Comparison of ENCODE assay signal across 15 cellular contexts in the genomic region with DNA sequence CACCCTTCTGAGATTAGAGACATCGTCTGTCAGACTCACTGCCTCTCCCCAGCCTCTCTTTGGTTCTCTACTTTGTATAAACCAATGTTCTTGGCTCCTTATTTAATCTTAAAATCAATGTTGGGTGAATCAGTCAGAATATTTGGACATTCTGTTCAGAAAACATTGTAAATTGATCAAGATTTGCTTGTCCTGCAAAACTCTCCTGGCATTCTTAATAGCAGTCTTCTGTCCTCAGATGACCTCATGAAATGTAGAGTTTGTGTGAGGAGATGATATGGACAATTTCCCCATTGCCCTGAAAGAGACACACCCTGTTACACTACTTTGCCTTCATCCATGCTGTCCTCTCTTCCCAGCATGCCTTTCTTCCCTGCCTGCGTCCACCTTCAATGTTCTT. TPM values are rescaled to one million over a fixed set of nuclear protein-coding genes. Genes with fewer than 3 reads are reported as not detected.
DNase-seq lines count a peak whose midpoint lies in the region; ATAC-seq and TF ChIP-seq lines count a peak whose summit lies in the region.
"Had no signal": no experiment of that assay in that cellular context is flagged by ENCODE, and none has a peak within 500 bp of the region (broad histone marks: within the 10 kb centered on the region; RNA-seq: fewer than 3 reads in every experiment).

No MANE protein-coding gene starts in this region.

- peak overlapping the region; percentile 82 to 95 (median 90) for H3K27ac Mint-ChIP-seq in CD14-positive monocyte
- H3K27ac Mint-ChIP-seq in stimulated activated effector memory CD8-positive, alpha-beta T cell treated with anti-CD3 and anti-CD28 coated beads, Interleukin-12 subunit alpha, Interleukin-12 subunit beta, amount 100 ng/mL, for 72 hours = peak overlapping the region; percentile 1
- H3K27ac Mint-ChIP-seq: activated CD4-positive, alpha-beta T cell treated with anti-CD3 and anti-CD28 coated beads, Interleukin-2, amount 10 ng/mL, durations not matched to agents 7 days and 5 days; activated naive CD4-positive, alpha-beta T cell treated with anti-CD3 and anti-CD28 coated beads, Interleukin-2, amount 50 U/mL, for 24 hours had no signal

- no peaks in the 10 kb centered on the region for H3K27me3 ChIP-seq in SU-DHL-6 (ENCODE audit: low read length)
- H3K27me3 ChIP-seq in tibial artery = no peaks in the 10 kb centered on the region
- H3K27me3 ChIP-seq: BE2C had no signal

- H3K4me3 ChIP-seq in SU-DHL-6 (ENCODE audit: insufficient read depth, low read length, poor library complexity, severe bottlenecking) (no peak overlapping the region), tibial artery (no peak overlapping the region)

- peaks cover 23% of the 10 kb centered on the region for H3F3A ChIP-seq in SU-DHL-6 (ENCODE audit: insufficient read depth)

- H4K20me1 ChIP-seq in SU-DHL-6 (ENCODE audit: low read depth, low read length) = no peaks in the 10 kb centered on the region

- H3K79me2 ChIP-seq in SU-DHL-6 (ENCODE audit: insufficient read depth, low read length) = no peaks in the 10 kb centered on the region

- no peak overlapping the region for H3K9ac ChIP-seq in SU-DHL-6 (ENCODE audit: low read length)

- DNase-seq in CD14-positive monocyte (ENCODE audit: low spot score) (no peak), left colon (no peak), tibial artery (no peak), SHP77 treated with DMSO at 0.1 percent for 48 hours (lab: John Stamatoyannopoulos, UW) (no peak), CD1c-positive myeloid dendritic cell (ENCODE audit: extremely low spot score) (no peak)
- DNase-seq in stimulated activated effector memory CD8-positive, alpha-beta T cell treated with anti-CD3 and anti-CD28 coated beads, Interleukin-12 subunit alpha, Interleukin-12 subunit beta, amount 100 ng/mL, for 72 hours (ENCODE audit: low spot score in 2 of 2) = no peak
- DNase-seq: activated CD4-positive, alpha-beta T cell treated with anti-CD3 and anti-CD28 coated beads, Interleukin-2, amount 10 ng/mL, durations not matched to agents 7 days and 5 days; BE2C; DMS53; NCI-H1417; NK-92 treated with Interleukin-12 subunit alpha and Interleukin-12 subunit beta, amount 100 ng/mL, for 24 hours; stimulated activated CD4-positive, alpha-beta T cell treated with anti-CD3 and anti-CD28 coated beads, Interleukin-12 subunit alpha, Interleukin-12 subunit beta, amount 100 ng/mL, for 4 hours had no signal

- peak overlapping the region in 1 of 2 donors; percentile 26 for H3K4me3 Mint-ChIP-seq in CD14-positive monocyte
- no peak overlapping the region for H3K4me3 Mint-ChIP-seq in stimulated activated effector memory CD8-positive, alpha-beta T cell treated with anti-CD3 and anti-CD28 coated beads, Interleukin-12 subunit alpha, Interleukin-12 subunit beta, amount 100 ng/mL, for 72 hours
- H3K4me3 Mint-ChIP-seq: activated CD4-positive, alpha-beta T cell treated with anti-CD3 and anti-CD28 coated beads, Interleukin-2, amount 10 ng/mL, durations not matched to agents 7 days and 5 days; activated naive CD4-positive, alpha-beta T cell treated with anti-CD3 and anti-CD28 coated beads, Interleukin-2, amount 50 U/mL, for 24 hours had no signal

- peak overlapping the region; percentile 64 for H3K4me2 ChIP-seq in SU-DHL-6 (ENCODE audit: low read depth, low read length, poor library complexity, severe bottlenecking)

- H3K9me3 ChIP-seq in SU-DHL-6 (ENCODE audit: insufficient read depth, low read length) (no peaks in the 10 kb centered on the region), tibial artery (no peaks in the 10 kb centered on the region)
- H3K9me3 ChIP-seq: BE2C had no signal

- ATAC-seq in left colon (peak; percentile 29), GM19351 (IDR thresholded peaks at IDR 0.05; ENCODE audit: unreplicated experiment) (no peak)
- ATAC-seq in stimulated activated effector memory CD8-positive, alpha-beta T cell treated with anti-CD3 and anti-CD28 coated beads, Interleukin-12 subunit alpha, Interleukin-12 subunit beta, amount 100 ng/mL, for 72 hours = no peak

- H3K36me3 Mint-ChIP-seq in CD14-positive monocyte = peaks cover 0 to 7% of the 10 kb centered on the region in 2 donors
- H3K36me3 Mint-ChIP-seq in stimulated activated effector memory CD8-positive, alpha-beta T cell treated with anti-CD3 and anti-CD28 coated beads, Interleukin-12 subunit alpha, Interleukin-12 subunit beta, amount 100 ng/mL, for 72 hours = no peaks in the 10 kb centered on the region
- H3K36me3 Mint-ChIP-seq: activated naive CD4-positive, alpha-beta T cell treated with anti-CD3 and anti-CD28 coated beads, Interleukin-2, amount 50 U/mL, for 24 hours had no signal

- H3K4me1 Mint-ChIP-seq in CD14-positive monocyte = peaks cover 67% of the 10 kb centered on the region
- peaks cover 10% of the 10 kb centered on the region for H3K4me1 Mint-ChIP-seq in stimulated activated effector memory CD8-positive, alpha-beta T cell treated with anti-CD3 and anti-CD28 coated beads, Interleukin-12 subunit alpha, Interleukin-12 subunit beta, amount 100 ng/mL, for 72 hours

- H3K36me3 ChIP-seq in SU-DHL-6 (ENCODE audit: low read length) (no peaks in the 10 kb centered on the region), tibial artery (no peaks in the 10 kb centered on the region)
- H3K36me3 ChIP-seq: BE2C had no signal

- H3K27ac ChIP-seq in SU-DHL-6 (ENCODE audit: low read depth, low read length) (peak overlapping the region; percentile 70), tibial artery (no peak overlapping the region)

- H3K4me1 ChIP-seq in tibial artery = peaks cover 0 to 37% (median 12%) of the 10 kb centered on the region in 4 donors

- no peak for TF ChIP-seq CTCF in CD14-positive monocyte (IDR thresholded peaks at IDR 0.05)
- TF ChIP-seq CTCF in SU-DHL-6 (IDR thresholded peaks at IDR 0.05; ENCODE audit: insufficient read depth, low read length, poor library complexity, severe bottlenecking) = no peak
- TF ChIP-seq CTCF in tibial artery (IDR thresholded peaks at IDR 0.05) = no peak

- H3K27me3 Mint-ChIP-seq in CD14-positive monocyte (ENCODE audit: low read depth in 3 of 3) = peaks cover 0 to 2% (median 0%) of the 10 kb centered on the region in 3 donors
- H3K27me3 Mint-ChIP-seq: activated CD4-positive, alpha-beta T cell treated with anti-CD3 and anti-CD28 coated beads, Interleukin-2, amount 10 ng/mL, durations not matched to agents 7 days and 5 days; activated naive CD4-positive, alpha-beta T cell treated with anti-CD3 and anti-CD28 coated beads, Interleukin-2, amount 50 U/mL, for 24 hours had no signal

- intact Hi-C loops in CD14-positive monocyte (cut with micrococcal nuclease) = loop anchor here (2.0 to 10.0 kb wide), 5 partner anchors 36 to 154 kb away; no protein-coding TSS in a partner anchor
- intact Hi-C loops in left colon (cut with DNase I, micrococcal nuclease) = loop anchor here in 1 of 2 donors (5.0 kb wide), 1 partner anchor 171 kb away; the partner anchor contains the start of gene CCDC80
- intact Hi-C loops in tibial artery (cut with DNase I; ENCODE audit: low total_unique reads) = loop anchor here (10.0 kb wide), 1 partner anchor 168 kb away; the partner anchor contains the start of gene CCDC80

- H2AFZ ChIP-seq in SU-DHL-6 (ENCODE audit: low read depth, low read length, severe bottlenecking) = no peak overlapping the region

- peaks cover 0 to 5% (median 0%) of the 10 kb centered on the region in 7 donors for H3K9me3 Mint-ChIP-seq in CD14-positive monocyte
- no peaks in the 10 kb centered on the region for H3K9me3 Mint-ChIP-seq in stimulated activated effector memory CD8-positive, alpha-beta T cell treated with anti-CD3 and anti-CD28 coated beads, Interleukin-12 subunit alpha, Interleukin-12 subunit beta, amount 100 ng/mL, for 72 hours
- H3K9me3 Mint-ChIP-seq: activated CD4-positive, alpha-beta T cell treated with anti-CD3 and anti-CD28 coated beads, Interleukin-2, amount 10 ng/mL, durations not matched to agents 7 days and 5 days; activated naive CD4-positive, alpha-beta T cell treated with anti-CD3 and anti-CD28 coated beads, Interleukin-2, amount 50 U/mL, for 24 hours had no signal

- no peaks in the 10 kb centered on the region for H3K9me2 ChIP-seq in SU-DHL-6 (replicated peaks; ENCODE audit: insufficient read depth, low read length)

RNA-seq across cellular contexts. Expression of gene CD200R1L, which starts 33.6 kb away (rescaled TPM):
- not detected for polyA plus RNA-seq in CD14-positive monocyte
- not detected for total RNA-seq in left colon
- total RNA-seq: activated CD4-positive, alpha-beta T cell treated with anti-CD3 and anti-CD28 coated beads, Interleukin-2, amount 10 ng/mL, durations not matched to agents 7 days and 5 days had no signal
